ENCODE assay signal across 8 cellular contexts in the genomic region with DNA sequence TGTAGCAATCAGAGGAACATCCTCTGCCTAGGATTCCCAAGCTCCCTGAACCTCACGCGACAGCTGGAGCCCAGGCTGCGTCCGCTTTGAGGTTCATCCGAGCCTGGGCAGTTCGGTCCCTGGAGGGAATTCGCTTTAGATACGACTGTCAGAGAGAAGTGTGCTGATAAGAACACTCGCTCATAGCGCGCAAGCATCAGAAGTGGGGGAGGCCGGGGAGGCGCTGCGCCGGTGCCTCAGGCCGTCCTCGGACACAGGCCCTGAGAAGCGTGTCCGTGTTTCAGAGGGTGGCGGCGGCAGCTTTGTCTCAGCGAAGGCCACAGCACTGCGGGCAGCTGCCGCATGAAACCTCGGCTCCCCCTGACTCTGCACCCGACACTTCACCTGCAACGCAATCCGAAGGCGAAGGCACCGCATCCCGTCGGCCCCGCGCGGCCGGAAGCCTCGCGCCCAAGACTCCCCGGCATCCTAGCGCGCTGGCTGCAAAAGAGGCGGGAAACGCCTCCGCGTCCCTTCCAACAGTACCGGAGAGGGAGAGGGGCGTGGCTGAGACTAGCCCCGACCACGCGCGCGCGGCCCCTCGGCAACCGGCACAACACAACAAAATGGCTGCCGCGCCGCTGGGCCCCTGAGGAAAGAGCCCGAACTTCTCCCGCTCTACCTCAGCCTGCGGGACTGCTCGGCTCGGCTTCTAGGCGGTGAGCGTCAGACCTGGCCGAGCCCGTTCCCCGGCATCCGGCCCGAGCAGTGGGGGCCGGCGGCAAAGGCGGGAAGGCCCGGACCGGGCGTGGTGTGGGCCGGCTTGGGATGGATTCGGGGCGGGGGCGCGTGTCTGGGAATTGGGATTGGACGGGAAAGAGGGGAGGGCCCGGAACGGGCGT. TPM values are rescaled to one million over a fixed set of nuclear protein-coding genes. Genes with fewer than 3 reads are reported as not detected.
DNase-seq lines count a peak whose midpoint lies in the region; ATAC-seq, FAIRE-seq and TF ChIP-seq lines count a peak whose summit lies in the region.

A gene with protein sequence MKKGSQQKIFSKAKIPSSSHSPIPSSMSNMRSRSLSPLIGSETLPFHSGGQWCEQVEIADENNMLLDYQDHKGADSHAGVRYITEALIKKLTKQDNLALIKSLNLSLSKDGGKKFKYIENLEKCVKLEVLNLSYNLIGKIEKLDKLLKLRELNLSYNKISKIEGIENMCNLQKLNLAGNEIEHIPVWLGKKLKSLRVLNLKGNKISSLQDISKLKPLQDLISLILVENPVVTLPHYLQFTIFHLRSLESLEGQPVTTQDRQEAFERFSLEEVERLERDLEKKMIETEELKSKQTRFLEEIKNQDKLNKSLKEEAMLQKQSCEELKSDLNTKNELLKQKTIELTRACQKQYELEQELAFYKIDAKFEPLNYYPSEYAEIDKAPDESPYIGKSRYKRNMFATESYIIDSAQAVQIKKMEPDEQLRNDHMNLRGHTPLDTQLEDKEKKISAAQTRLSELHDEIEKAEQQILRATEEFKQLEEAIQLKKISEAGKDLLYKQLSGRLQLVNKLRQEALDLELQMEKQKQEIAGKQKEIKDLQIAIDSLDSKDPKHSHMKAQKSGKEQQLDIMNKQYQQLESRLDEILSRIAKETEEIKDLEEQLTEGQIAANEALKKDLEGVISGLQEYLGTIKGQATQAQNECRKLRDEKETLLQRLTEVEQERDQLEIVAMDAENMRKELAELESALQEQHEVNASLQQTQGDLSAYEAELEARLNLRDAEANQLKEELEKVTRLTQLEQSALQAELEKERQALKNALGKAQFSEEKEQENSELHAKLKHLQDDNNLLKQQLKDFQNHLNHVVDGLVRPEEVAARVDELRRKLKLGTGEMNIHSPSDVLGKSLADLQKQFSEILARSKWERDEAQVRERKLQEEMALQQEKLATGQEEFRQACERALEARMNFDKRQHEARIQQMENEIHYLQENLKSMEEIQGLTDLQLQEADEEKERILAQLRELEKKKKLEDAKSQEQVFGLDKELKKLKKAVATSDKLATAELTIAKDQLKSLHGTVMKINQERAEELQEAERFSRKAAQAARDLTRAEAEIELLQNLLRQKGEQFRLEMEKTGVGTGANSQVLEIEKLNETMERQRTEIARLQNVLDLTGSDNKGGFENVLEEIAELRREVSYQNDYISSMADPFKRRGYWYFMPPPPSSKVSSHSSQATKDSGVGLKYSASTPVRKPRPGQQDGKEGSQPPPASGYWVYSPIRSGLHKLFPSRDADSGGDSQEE (N-terminal part only) (plus strand): TSS at position 586 of the 881 bp plus-strand sequence. CDS start 13,372 bp downstream, outside the sequence.

- intact Hi-C loops in kidney (cut with DNase I): no loop called here

- peak within 1 kb of the TSS; percentile 99 for H3K27ac Mint-ChIP-seq in central memory CD8-positive, alpha-beta T cell (ENCODE audit: low read depth)

- no peaks in the 10 kb centered on the region for H3K9me3 ChIP-seq in kidney (ENCODE audit: control insufficient read depth in 1 of 2, low read length in 2 of 2)

- peaks cover 31% of the 10 kb centered on the region for H3K36me3 Mint-ChIP-seq in central memory CD8-positive, alpha-beta T cell (ENCODE audit: insufficient read depth)

- H3K4me1 Mint-ChIP-seq in central memory CD8-positive, alpha-beta T cell: peaks cover 43% of the 10 kb centered on the region

- TF ChIP-seq POLR2A in GM19193 (IDR thresholded peaks at IDR 0.05; ENCODE audit: extremely low read depth, insufficient read depth, insufficient read length): peak; percentile 85

- H3K9me3 Mint-ChIP-seq in central memory CD8-positive, alpha-beta T cell: no peaks in the 10 kb centered on the region

- ATAC-seq in HG03439 (IDR thresholded peaks at IDR 0.05; ENCODE audit: unreplicated experiment): peak; percentile 72
- ATAC-seq in central memory CD8-positive, alpha-beta T cell (replicated peaks; ENCODE audit: extremely low read depth, poor library complexity, severe bottlenecking): peak; percentile 75

- no peaks in the 10 kb centered on the region for H3K36me3 ChIP-seq in kidney (ENCODE audit: control insufficient read depth in 1 of 2, insufficient read depth in 2 of 2, low read length in 2 of 2)

- no peak for TF ChIP-seq CTCF in kidney (IDR thresholded peaks at IDR 0.05; ENCODE audit: borderline replicate concordance, extremely low read depth, insufficient read depth)

- peak within 1 kb of the TSS; percentile 71 to 87 for H3K27ac ChIP-seq in kidney (ENCODE audit: low read depth in 2 of 2, low read length in 2 of 2)

- peak within 1 kb of the TSS; percentile 38 to 57 for H3K9ac ChIP-seq in kidney (ENCODE audit: low read length in 2 of 2)

- no peaks in the 10 kb centered on the region for H3K27me3 Mint-ChIP-seq in central memory CD8-positive, alpha-beta T cell

- H3K4me3 ChIP-seq in kidney (ENCODE audit: low read length in 2 of 2): peak within 1 kb of the TSS; percentile 66 to 93

- peak; percentile 89 to 92 for DNase-seq in AML-193 (lab: John Stamatoyannopoulos, UW)
- peak; percentile 96 for DNase-seq in NCI-H510A (lab: John Stamatoyannopoulos, UW)
- peak; percentile 87 for DNase-seq in activated CD4-positive, CD25-positive, alpha-beta regulatory T cell treated with anti-CD3 and anti-CD28 coated beads, Interleukin-2, amount 50 U/mL, for 72 hours
- DNase-seq in central memory CD8-positive, alpha-beta T cell (ENCODE audit: low spot score in 2 of 2): peak; percentile 63 to 70
- DNase-seq in kidney: peak; percentile 95
- DNase-seq in stimulated activated CD4-positive, alpha-beta T cell treated with anti-CD3 and anti-CD28 coated beads, Interleukin-15, amount 100 ng/mL, for 1 hour (ENCODE audit: low read depth in 1 of 2, low spot score in 1 of 2): peak; percentile 59 to 83

- peak within 1 kb of the TSS; percentile 99 for H3K4me3 Mint-ChIP-seq in central memory CD8-positive, alpha-beta T cell

- H3K4me1 ChIP-seq in kidney (ENCODE audit: control insufficient read depth in 1 of 2, insufficient read depth in 1 of 2, low read depth in 1 of 2, low read length in 2 of 2): peaks cover 4 to 6% of the 10 kb centered on the region in 2 donors

- no peak for FAIRE-seq in kidney (lab: Jason Lieb, UNC)

RNA-seq across cellular contexts. Expression of the gene that starts here (rescaled TPM):
- total RNA-seq in kidney: 17.7 TPM
- polyA plus RNA-seq in kidney (ENCODE audit: insufficient read depth, low read depth, low replicate concordance): 3.4 TPM

Comparison
In these comparisons a context has a peak if more than half of its experiments do, and no peak if none do; other contexts are left out.
1. Peak in every context shown above with its lines: DNase-seq, ATAC-seq, H3K4me3 ChIP-seq and H3K27ac ChIP-seq.